Comparison of ENCODE assay signal across 14 cellular contexts in the genomic region with DNA sequence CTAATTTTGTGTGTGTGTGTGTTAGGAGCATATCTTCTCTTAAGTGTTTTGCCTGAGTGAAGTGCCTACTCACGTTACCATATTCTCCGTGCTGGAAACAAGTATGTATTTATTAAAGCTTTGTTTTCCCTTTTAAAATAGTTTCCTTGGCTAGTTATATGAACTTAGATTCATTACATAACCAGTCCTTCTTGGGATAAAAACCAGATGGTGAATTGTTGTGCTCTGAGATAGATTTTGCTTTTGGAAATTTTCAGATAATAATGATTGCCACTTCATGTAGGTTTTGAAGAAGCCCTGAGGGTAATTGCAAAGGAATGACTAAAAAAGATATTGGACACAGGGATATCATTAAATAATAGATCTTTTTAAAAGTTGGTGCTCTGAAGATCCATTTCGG.
A peak's percentile ranks its signal among the peaks of the same experiment; 100 is the strongest.
DNase-seq lines count a peak whose midpoint lies in the region; FAIRE-seq and TF ChIP-seq lines count a peak whose summit lies in the region.
"Had no signal": no experiment of that assay in that cellular context is flagged by ENCODE, and none has a peak within 500 bp of the region (broad histone marks: within the 10 kb centered on the region; RNA-seq: fewer than 3 reads in every experiment).

No MANE protein-coding gene starts in this region.

- H3K27me3 Mint-ChIP-seq in HFFc6 (ENCODE audit: insufficient read depth), result no peaks in the 10 kb centered on the region; the same call in 1 of the 2 replicates
- no peaks in the 10 kb centered on the region for H3K27me3 Mint-ChIP-seq in astrocyte (ENCODE audit: low read depth, unreplicated experiment)

- H3K4me2 ChIP-seq in astrocyte (ENCODE audit: low read length), result no peak overlapping the region

- H3K27ac ChIP-seq in astrocyte (ENCODE audit: low read depth, low read length) (no peak overlapping the region), right atrium auricular region (no peak overlapping the region)

- H3K27me3 ChIP-seq in astrocyte (ENCODE audit: insufficient read depth, low read length) (no peaks in the 10 kb centered on the region), right atrium auricular region (no peaks in the 10 kb centered on the region)

- H3K9me3 Mint-ChIP-seq in HFFc6 (no peaks in the 10 kb centered on the region), astrocyte (ENCODE audit: unreplicated experiment) (no peaks in the 10 kb centered on the region)

- H3K4me1 Mint-ChIP-seq in HFFc6 (ENCODE audit: low read depth) (peaks cover 75% of the 10 kb centered on the region), astrocyte (ENCODE audit: low read depth, unreplicated experiment) (peaks cover 47% of the 10 kb centered on the region)
- H3K4me1 Mint-ChIP-seq: CD14-positive monocyte had no signal

- H3K9me3 ChIP-seq in astrocyte (ENCODE audit: insufficient read depth, low read depth, low read length) (no peaks in the 10 kb centered on the region), right atrium auricular region (no peaks in the 10 kb centered on the region)

- no peak for TF ChIP-seq CTCF in HFFc6 (IDR thresholded peaks at IDR 0.05)
- TF ChIP-seq CTCF in astrocyte (IDR thresholded peaks at IDR 0.05; ENCODE audit: insufficient read depth, low read depth, low read length), result no peak
- no peak for TF ChIP-seq CTCF in foreskin fibroblast (IDR thresholded peaks at IDR 0.05; ENCODE audit: low read depth, low read length)
- TF ChIP-seq CTCF in right atrium auricular region (IDR thresholded peaks at IDR 0.05), result no peak

- H2AFZ ChIP-seq in astrocyte (ENCODE audit: low read depth, low read length), result no peak overlapping the region

- H3K9ac ChIP-seq in astrocyte (ENCODE audit: low read length), result no peak overlapping the region

- no peak overlapping the region for H3K4me3 ChIP-seq in astrocyte (ENCODE audit: insufficient read depth, low read depth, low read length)
- no peak overlapping the region for H3K4me3 ChIP-seq in foreskin fibroblast (ENCODE audit: low read depth in 1 of 2, low read length in 2 of 2)
- H3K4me3 ChIP-seq in right atrium auricular region, result no peak overlapping the region
- H3K4me3 ChIP-seq: K562 had no signal

- peak; percentile 34 for FAIRE-seq in astrocyte (lab: Jason Lieb, UNC)
- FAIRE-seq: K562 had no signal

- peaks cover 23% of the 10 kb centered on the region for H3K4me1 ChIP-seq in astrocyte (ENCODE audit: insufficient read depth, low read length)
- no peaks in the 10 kb centered on the region for H3K4me1 ChIP-seq in right atrium auricular region

- H4K20me1 ChIP-seq in astrocyte (ENCODE audit: insufficient read depth, low read length), result no peaks in the 10 kb centered on the region

- peak overlapping the region; percentile 36 for H3K4me3 Mint-ChIP-seq in HFFc6
- no peak overlapping the region for H3K4me3 Mint-ChIP-seq in astrocyte (ENCODE audit: unreplicated experiment)
- H3K4me3 Mint-ChIP-seq: CD14-positive monocyte had no signal

- peaks cover 11% of the 10 kb centered on the region for H3K36me3 Mint-ChIP-seq in HFFc6 (ENCODE audit: low read depth)
- no peaks in the 10 kb centered on the region for H3K36me3 Mint-ChIP-seq in astrocyte (ENCODE audit: low read depth, unreplicated experiment)
- H3K36me3 Mint-ChIP-seq: CD14-positive monocyte had no signal

- peak overlapping the region; percentile 97 for H3K27ac Mint-ChIP-seq in HFFc6
- H3K27ac Mint-ChIP-seq in astrocyte (ENCODE audit: unreplicated experiment), result peak overlapping the region; percentile 55
- H3K27ac Mint-ChIP-seq: CD14-positive monocyte had no signal

- H3K36me3 ChIP-seq in astrocyte (ENCODE audit: insufficient read depth, low read length) (no peaks in the 10 kb centered on the region), right atrium auricular region (no peaks in the 10 kb centered on the region)

- no peaks in the 10 kb centered on the region for H3K79me2 ChIP-seq in astrocyte (ENCODE audit: insufficient read depth, low read length)

- DNase-seq in EH (ENCODE audit: low read depth) (peak; percentile 77), HFFc6 (peak; percentile 54), astrocyte (ENCODE audit: low read depth) (no peak), foreskin fibroblast (peak; percentile 20 to 64), iPS-NIHi7 (ENCODE audit: extremely low spot score) (no peak), SKM-1 treated with dmso at 0.1 percent for 144 hours (lab: John Stamatoyannopoulos, UW; ENCODE audit: unreplicated experiment) (no peak), right atrium auricular region (ENCODE audit: low spot score) (no peak), GOT3 (lab: John Stamatoyannopoulos, UW) (no peak)
- DNase-seq: AML-193, HCEC 1CT, NCI-H1105, NCI-H2081 had no signal

Comparison
In these comparisons a context has a peak if more than half of its experiments do, and no peak if none do; other contexts are left out.
1. DNase-seq: peak in EH (single experiment), HFFc6 (single experiment) and foreskin fibroblast (2 of 2); none in astrocyte (single experiment), iPS-NIHi7 (single experiment), SKM-1 treated with dmso at 0.1 percent for 144 hours (single experiment), right atrium auricular region (single experiment) and GOT3 (single experiment).